Comparison of ENCODE assay signal across 9 cellular contexts in the genomic region with DNA sequence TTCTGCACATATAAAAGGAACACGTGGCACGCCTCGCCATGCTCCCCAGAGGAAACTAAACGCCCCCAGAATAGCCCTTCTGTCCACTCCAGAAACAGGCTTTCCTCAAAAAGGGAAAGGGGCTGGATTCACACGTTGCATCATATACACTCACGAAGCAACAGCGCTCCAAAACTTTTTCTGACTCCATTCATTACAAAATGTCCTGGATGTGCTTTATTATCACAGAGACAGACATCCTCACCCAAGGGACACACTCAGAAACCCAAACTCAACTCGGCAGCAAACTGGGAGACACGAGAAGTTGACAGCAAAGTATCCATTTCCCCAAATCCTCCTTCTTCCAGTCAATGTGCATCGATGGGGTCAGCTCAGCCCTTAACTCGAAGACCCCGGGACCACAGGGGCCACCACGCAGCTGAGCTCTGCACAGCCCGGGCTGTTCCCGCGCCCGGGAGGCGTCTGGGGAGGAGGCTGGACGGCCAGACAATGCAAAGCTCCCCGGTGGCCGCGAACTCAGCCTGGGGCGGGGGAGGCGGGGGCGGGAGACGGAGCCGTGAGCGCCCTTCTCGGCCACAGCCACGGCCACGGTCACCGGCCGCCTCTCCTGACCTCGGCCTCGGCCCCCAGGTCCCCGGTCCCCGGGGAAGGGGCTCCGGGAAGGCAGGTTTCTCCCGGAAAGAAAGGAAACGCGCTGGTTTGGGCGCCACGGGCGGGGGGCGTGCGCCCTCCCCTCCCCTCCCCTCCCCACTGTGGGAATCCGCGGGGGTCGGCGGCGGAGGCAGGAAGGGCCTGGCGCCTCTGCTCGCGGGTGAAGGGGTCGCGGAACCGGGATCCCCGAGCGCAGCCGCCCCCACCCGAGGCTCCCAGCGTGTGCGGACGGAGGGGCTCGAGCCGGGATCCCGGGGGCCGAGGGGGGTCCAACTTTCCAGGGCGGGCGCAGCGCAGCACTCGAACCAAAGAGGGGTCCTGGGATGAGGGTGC. TPM values are rescaled to one million over a fixed set of nuclear protein-coding genes. Genes with fewer than 3 reads are reported as not detected.
DNase-seq lines count a peak whose midpoint lies in the region; ATAC-seq, FAIRE-seq and TF ChIP-seq lines count a peak whose summit lies in the region.
"Had no signal": no experiment of that assay in that cellular context is flagged by ENCODE, and none has a peak within 500 bp of the region (broad histone marks: within the 10 kb centered on the region; RNA-seq: fewer than 3 reads in every experiment).

No MANE protein-coding gene starts in this region.

- H3K4me1 ChIP-seq in HUES6 (ENCODE audit: control insufficient read depth, insufficient read depth, low read length) = peaks cover 24% of the 10 kb centered on the region
- peaks cover 51% of the 10 kb centered on the region for H3K4me1 ChIP-seq in lower lobe of right lung
- H3K4me1 ChIP-seq in vagina = peaks cover 47% of the 10 kb centered on the region

- H3K9me3 ChIP-seq in HUES6 (ENCODE audit: control insufficient read depth, insufficient read depth, low read depth, low read length) (no peaks in the 10 kb centered on the region), lower lobe of right lung (no peaks in the 10 kb centered on the region), vagina (no peaks in the 10 kb centered on the region)

- H3K36me3 ChIP-seq in HUES6 (ENCODE audit: control insufficient read depth, insufficient read depth, low read length) (no peaks in the 10 kb centered on the region), bronchial epithelial cell (ENCODE audit: control insufficient read depth, insufficient read depth, low read length) (no peaks in the 10 kb centered on the region), lower lobe of right lung (no peaks in the 10 kb centered on the region), vagina (no peaks in the 10 kb centered on the region)

- no peaks in the 10 kb centered on the region for H3K27me3 ChIP-seq in HUES6 (ENCODE audit: control insufficient read depth, insufficient read depth, low read length)
- H3K27me3 ChIP-seq in bronchial epithelial cell (ENCODE audit: control insufficient read depth, insufficient read depth, low read length) = no peaks in the 10 kb centered on the region
- no peaks in the 10 kb centered on the region for H3K27me3 ChIP-seq in lower lobe of right lung (ENCODE audit: low read depth)
- H3K27me3 ChIP-seq in vagina = no peaks in the 10 kb centered on the region

- ATAC-seq in lower lobe of right lung (peak; percentile 3 to 25), HG02938 (IDR thresholded peaks at IDR 0.05; ENCODE audit: unreplicated experiment) (no peak)

- H3K4me3 ChIP-seq in HUES6 (ENCODE audit: low read depth, low read length) (peak overlapping the region; percentile 83), bronchial epithelial cell (ENCODE audit: low read depth, low read length) (peak overlapping the region; percentile 65), lower lobe of right lung (peak overlapping the region; percentile 72), vagina (peak overlapping the region; percentile 93)

- H3K9ac ChIP-seq in HUES6 (ENCODE audit: low read length) = peak overlapping the region; percentile 97

- intact Hi-C loops in lower lobe of right lung (cut with DNase I) (no loop called here), vagina (cut with DNase I) (loop anchor here (10.0 kb wide), 2 partner anchors 94 to 124 kb away; no protein-coding TSS in a partner anchor)

- FAIRE-seq in bronchial epithelial cell (lab: Jason Lieb, UNC) (peak; percentile 80), GM12891 (lab: Jason Lieb, UNC) (no peak)
- FAIRE-seq: endometrium had no signal

- peak overlapping the region; percentile 87; the same call in 1 of the 2 replicates for H3K27ac ChIP-seq in HUES6 (ENCODE audit: low read depth, low read length)
- H3K27ac ChIP-seq in lower lobe of right lung = peak overlapping the region; percentile 74
- peak overlapping the region; percentile 93 for H3K27ac ChIP-seq in vagina

- no peak for TF ChIP-seq CTCF in bronchial epithelial cell (IDR thresholded peaks at IDR 0.05; ENCODE audit: insufficient read depth, low read length, severe bottlenecking)
- no peak for TF ChIP-seq CTCF in lower lobe of right lung (IDR thresholded peaks at IDR 0.05)
- no peak for TF ChIP-seq CTCF in vagina (IDR thresholded peaks at IDR 0.05)

- TF ChIP-seq POLR2A in vagina (IDR thresholded peaks at IDR 0.05) (no peak), GM12891 (IDR thresholded peaks at IDR 0.05; ENCODE audit: low read depth, low read length) (no peak)

- peak; percentile 58 for DNase-seq in AG08396 (ENCODE audit: low spot score)
- DNase-seq in bronchial epithelial cell (ENCODE audit: low read depth) = peak; percentile 24
- no peak for DNase-seq in lower lobe of right lung
- DNase-seq in vagina (ENCODE audit: extremely low spot score in 2 of 2) = no peak
- DNase-seq in GM12891 (ENCODE audit: insufficient read length, low spot score) = no peak
- no peak for DNase-seq in NCI-H1092 treated with DMSO at 0.1 percent for 48 hours (lab: John Stamatoyannopoulos, UW)

TF ChIP-seq in GM12891, 5 proteins besides CTCF, POLR2A, EP300 and RAD21:
- no peak for TF ChIP-seq SPI1 (IDR thresholded peaks at IDR 0.05; ENCODE audit: low read depth, low read length)

RNA-seq across cellular contexts. Expression of a gene that starts 1.2 kb away (rescaled TPM):
- total RNA-seq in bronchial epithelial cell = 64.4 and 70.3 TPM in 2 replicates
- total RNA-seq in lower lobe of right lung = 42.6 TPM
- 51.6 TPM for total RNA-seq in vagina
- polyA plus RNA-seq in GM12891 (2012; ENCODE audit: low read depth, missing spikeins) = 0.26 TPM

RNA-seq across cellular contexts. Expression of a gene that starts 18.5 kb away (rescaled TPM):
- 11.3 and 16.3 TPM in 2 replicates for total RNA-seq in bronchial epithelial cell
- 9.1 TPM for total RNA-seq in lower lobe of right lung
- total RNA-seq in vagina = 8.8 TPM
- 7.0 TPM for polyA plus RNA-seq in GM12891 (2012; ENCODE audit: low read depth, missing spikeins)

Comparison
In these comparisons a context has a peak if more than half of its experiments do, and no peak if none do; other contexts are left out.
1. DNase-seq: peak in AG08396 (single experiment) and bronchial epithelial cell (single experiment); none in lower lobe of right lung (single experiment), vagina (0 of 2), GM12891 (single experiment) and NCI-H1092 treated with DMSO at 0.1 percent for 48 hours (single experiment).
2. Peak in every context shown above with its lines, with median percentiles within 50 percentile points of each other: H3K27ac ChIP-seq and H3K4me3 ChIP-seq.